Comparison of ENCODE assay signal across 8 cellular contexts in the genomic region with DNA sequence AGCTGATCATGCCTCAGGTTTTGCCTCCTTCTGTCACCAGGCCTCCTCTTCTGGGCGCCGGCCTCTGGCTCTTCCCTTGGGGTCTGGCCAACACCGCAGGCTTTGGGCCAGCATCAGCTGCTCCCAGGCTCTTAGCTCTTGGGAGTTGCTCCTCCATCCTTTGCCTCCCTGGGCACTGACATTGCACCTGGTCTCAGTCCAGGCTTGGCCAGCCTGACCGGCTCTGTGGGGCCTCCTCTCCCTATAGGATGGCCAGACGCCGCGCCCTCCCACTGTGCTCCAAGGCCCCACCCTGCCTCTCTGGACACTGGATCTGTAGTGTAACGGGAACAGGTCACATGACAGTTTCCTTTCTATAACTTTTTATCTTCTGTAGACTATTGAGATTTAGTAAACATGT. TPM values are rescaled to one million over a fixed set of nuclear protein-coding genes. Genes with fewer than 3 reads are reported as not detected.
DNase-seq lines count a peak whose midpoint lies in the region; ATAC-seq, FAIRE-seq and TF ChIP-seq lines count a peak whose summit lies in the region.
"Not testable (repeated sequence)": the region's sequence is repeated elsewhere in the genome, so short reads cannot be mapped to it uniquely, and the experiment has no call there.

No MANE protein-coding gene starts in this region.

- H3K4me2 ChIP-seq in GM23248 (ENCODE audit: unreplicated experiment); HepG2 (ENCODE audit: low read depth, low read length): not testable (repeated sequence)

- H3F3A ChIP-seq in GM23248 (ENCODE audit: insufficient read depth), result not testable (repeated sequence)

- H3K9ac ChIP-seq in GM23248; HepG2 (ENCODE audit: insufficient read depth, low read depth, low read length); skeletal muscle tissue (ENCODE audit: low read depth in 1 of 3, low read length in 3 of 3): not testable (repeated sequence)

- POLR2A ChIA-PET in HepG2 (lab: Yijun Ruan, JAX), result not testable (repeated sequence)

- WGBS in GM23248 (ENCODE audit: low coverage in 1 of 2, low lambda C conversion rate in 2 of 2, missing lambda C conversion rate in 2 of 2), 2 experiments, result 62 to 66% methylated on average over 8 of the region's 8 CpGs
- 89% methylated on average over 8 of the region's 8 CpGs for WGBS in HepG2 (ENCODE audit: low lambda C conversion rate)

- not testable (repeated sequence) for H3K4me3 Mint-ChIP-seq in T-helper 2 cell treated with Interferon-gamma antibody and Interleukin-4, amounts not matched to agents 5 μg/mL and 100 μg/mL, for 36 hours

- not testable (repeated sequence) for H3K4me3 ChIP-seq in GM23248; HepG2 (replicated peaks in 1 of 3; ENCODE audit: insufficient read depth in 1 of 3, low read depth in 2 of 3, low read length in 3 of 3); uterus
- peak overlapping the region in 1 of 3 donors; percentile 4 for H3K4me3 ChIP-seq in skeletal muscle tissue (ENCODE audit: low read length in 3 of 3)

- not testable (repeated sequence) for H3K27ac ChIP-seq in GM23248; HepG2 (ENCODE audit: extremely low read length, insufficient read depth, low read length)
- H3K27ac ChIP-seq in skeletal muscle tissue (ENCODE audit: low read depth, low read length) (peak overlapping the region; percentile 63), uterus (peak overlapping the region in 1 of 2 donors; percentile 8)

- not testable (repeated sequence) for H3K36me3 ChIP-seq in GM23248 (ENCODE audit: low read depth); HepG2 (replicated peaks in 1 of 2; ENCODE audit: control insufficient read depth in 1 of 2, insufficient read depth in 2 of 2, low read length in 2 of 2); skeletal muscle tissue (ENCODE audit: control insufficient read depth in 3 of 3, insufficient read depth in 3 of 3, low read length in 3 of 3); uterus

- peaks cover 25% of the 10 kb centered on the region for H3K36me3 Mint-ChIP-seq in T-helper 2 cell treated with Interferon-gamma antibody and Interleukin-4, amounts not matched to agents 5 μg/mL and 100 μg/mL, for 36 hours (ENCODE audit: low read depth)

- not testable (repeated sequence) for TF ChIP-seq RAD21 in HepG2 (CRISPR knock-in tag; IDR thresholded peaks at IDR 0.05)

- H3K27ac Mint-ChIP-seq in T-helper 2 cell treated with Interferon-gamma antibody and Interleukin-4, amounts not matched to agents 5 μg/mL and 100 μg/mL, for 36 hours, result peak overlapping the region; percentile 32

- not testable (repeated sequence) for TF ChIP-seq POLR2A in HepG2 (IDR thresholded peaks at IDR 0.05; ENCODE audit: insufficient read depth in 1 of 2, low read depth in 2 of 2, low read length in 2 of 2); uterus (IDR thresholded peaks at IDR 0.05)

- in situ Hi-C loops in GM23248 (cut with MboI); HepG2 (cut with HindIII; ENCODE audit: extremely low pct_ligation_motif_present, low pct_unique_long_range_greater_than_20kb): not testable (repeated sequence)

- BruUV-seq in HepG2 (replicated peaks; lab: Mats Ljungman, UMichigan), result not testable (repeated sequence)

- H4K20me1 ChIP-seq in GM23248 (ENCODE audit: insufficient read depth); HepG2 (ENCODE audit: insufficient read depth, low read length): not testable (repeated sequence)

- H3K9me3 ChIP-seq in GM23248 (ENCODE audit: low read depth); HepG2 (ENCODE audit: low read length); skeletal muscle tissue (ENCODE audit: control insufficient read depth in 3 of 3, low read length in 3 of 3); uterus: not testable (repeated sequence)

- ATAC-seq in Right ventricle myocardium inferior (peak; percentile 95), HepG2 (peak; percentile 54)

- not testable (repeated sequence) for H3K27me3 Mint-ChIP-seq in T-helper 2 cell treated with Interferon-gamma antibody and Interleukin-4, amounts not matched to agents 5 μg/mL and 100 μg/mL, for 36 hours (ENCODE audit: low read depth)

- H3K9me2 ChIP-seq in GM23248 (ENCODE audit: insufficient read depth), result not testable (repeated sequence)

- intact Hi-C loops in Right ventricle myocardium inferior (cut with DNase I); HepG2 (cut with micrococcal nuclease; ENCODE audit: unreplicated experiment); uterus (cut with DNase I; ENCODE audit: low total_unique reads): not testable (repeated sequence)

- H3K4me1 Mint-ChIP-seq in T-helper 2 cell treated with Interferon-gamma antibody and Interleukin-4, amounts not matched to agents 5 μg/mL and 100 μg/mL, for 36 hours (ENCODE audit: low read depth), result peaks cover 13% of the 10 kb centered on the region

- not testable (repeated sequence) for H3K4me1 ChIP-seq in GM23248 (ENCODE audit: insufficient read depth); HepG2 (ENCODE audit: insufficient read depth, low read length); uterus
- H3K4me1 ChIP-seq in skeletal muscle tissue (ENCODE audit: control insufficient read depth in 3 of 3, insufficient read depth in 3 of 3, low read length in 3 of 3), result peaks cover 17 to 61% (median 47%) of the 10 kb centered on the region in 3 donors

- FAIRE-seq in HepG2 (lab: Jason Lieb, UNC), result not testable (repeated sequence)

- TF ChIP-seq CTCF in HepG2 (CRISPR knock-in tag; IDR thresholded peaks at IDR 0.05); uterus (IDR thresholded peaks at IDR 0.05): not testable (repeated sequence)

- not testable (repeated sequence) for TF ChIP-seq EP300 in HepG2 (IDR thresholded peaks at IDR 0.05; ENCODE audit: low read depth in 2 of 2, low read length in 2 of 2); HepG2 (CRISPR knock-in tag; IDR thresholded peaks at IDR 0.05; ENCODE audit: borderline replicate concordance)

- H2AFZ ChIP-seq in GM23248; HepG2 (ENCODE audit: low read length): not testable (repeated sequence)

- CTCF ChIA-PET in HepG2 (lab: Yijun Ruan, JAX; ENCODE audit: low intra/inter-chr PET ratio, low total read pairs), result not testable (repeated sequence)

- not testable (repeated sequence) for H3K9me3 Mint-ChIP-seq in T-helper 2 cell treated with Interferon-gamma antibody and Interleukin-4, amounts not matched to agents 5 μg/mL and 100 μg/mL, for 36 hours

- DNase-seq in GM23248, result peak; percentile 19
- DNase-seq in T-helper 2 cell treated with Interferon-gamma antibody and Interleukin-4, amounts not matched to agents 5 μg/mL and 100 μg/mL, for 36 hours (ENCODE audit: low spot score), result not testable (repeated sequence)
- DNase-seq in cerebellum (ENCODE audit: low spot score), result peak; percentile 59
- peak; percentile 89 for DNase-seq in Right ventricle myocardium inferior (ENCODE audit: missing footprints)
- peak; percentile 9 for DNase-seq in HepG2 (ENCODE audit: low spot score)
- DNase-seq in nucleus accumbens (lab: John Stamatoyannopoulos, UW), result peak in 36 of 56 donors; percentile 6 to 67 (median 30)
- peak; percentile 50 to 67 for DNase-seq in uterus

- peaks cover 92% of the 10 kb centered on the region for H3K79me2 ChIP-seq in GM23248 (ENCODE audit: insufficient read depth)
- H3K79me2 ChIP-seq in HepG2 (ENCODE audit: insufficient read depth, low read length), result peaks cover 26% of the 10 kb centered on the region

- H3K27me3 ChIP-seq in GM23248 (replicated peaks; ENCODE audit: insufficient read depth); HepG2 (ENCODE audit: control insufficient read depth in 1 of 2, insufficient read depth in 2 of 2, low read length in 2 of 2); skeletal muscle tissue (ENCODE audit: control insufficient read depth in 3 of 3, insufficient read depth in 3 of 3, low read length in 3 of 3); uterus: not testable (repeated sequence)

RNA-seq across cellular contexts. Expression of gene FAM120AOS, which starts 57.8 kb away (rescaled TPM):
- 36.6 and 42.1 TPM in 2 replicates for total RNA-seq in GM23248 (2014; rRNA removed; shearing (Covaris generic))
- polyA plus RNA-seq in GM23248 (2016; fragmentation: Nextera tagmentation; extraction: Ambion mirVana) (43.4 and 45.5 TPM in 2 replicates), HepG2 (2011; rRNA removed) (23.8 and 28.2 TPM in 2 replicates)
- total RNA-seq in cerebellum (24.7 TPM), Right ventricle myocardium inferior (28.4 TPM), HepG2 (2016; rRNA removed; fragmentation: Illumina TruSeq; extraction: Trizol) (32.0 and 34.6 TPM in 2 replicates), skeletal muscle tissue (24.5 TPM), uterus (10 to 100 TPM in 3 of 4 donors, 1 to 10 TPM in 1; 8.5 to 45.2 (median 39.1) TPM)
- 63.1 and 65.2 TPM in 2 replicates for total RNA-seq in HepG2 (2016; cell fraction: cytosol; rRNA removed; fragmentation: Illumina TruSeq; extraction: Trizol; ENCODE audit: low read depth)
- total RNA-seq in HepG2 (2016; cell fraction: insoluble cytoplasmic fraction; rRNA removed; fragmentation: Illumina TruSeq; extraction: Trizol), result 30.3 and 34.1 TPM in 2 replicates
- total RNA-seq in HepG2 (2016; cell fraction: membrane; rRNA removed; fragmentation: Illumina TruSeq; extraction: Trizol), result 105 and 109 TPM in 2 replicates
- total RNA-seq in HepG2 (2016; cell fraction: nucleus; rRNA removed; fragmentation: Illumina TruSeq; extraction: Trizol), result 19.5 and 23.6 TPM in 2 replicates
- 19.2 and 21.3 TPM in 2 replicates for polyA plus RNA-seq in HepG2 (2011; cell fraction: cytosol; rRNA removed)
- polyA plus RNA-seq in HepG2 (2011; cell fraction: nucleus; rRNA removed), result 13.3 and 17.0 TPM in 2 replicates
- polyA plus RNA-seq in HepG2 (2012), result 16.2 and 23.6 TPM in 2 replicates
- 84.3 and 93.9 TPM in 2 replicates for polyA plus RNA-seq in HepG2 (2016; cell fraction: cytosol; fragmentation: Illumina TruSeq; extraction: Trizol; ENCODE audit: low read depth)
- polyA plus RNA-seq in HepG2 (2016; cell fraction: insoluble cytoplasmic fraction; fragmentation: Illumina TruSeq; extraction: Trizol; ENCODE audit: low read depth), result 36.9 and 39.3 TPM in 2 replicates
- 109 and 110 TPM in 2 replicates for polyA plus RNA-seq in HepG2 (2016; cell fraction: membrane; fragmentation: Illumina TruSeq; extraction: Trizol; ENCODE audit: low read depth)
- 28.1 and 30.4 TPM in 2 replicates for polyA plus RNA-seq in HepG2 (2016; cell fraction: nucleus; fragmentation: Illumina TruSeq; extraction: Trizol; ENCODE audit: insufficient read depth, low read depth)
- polyA minus RNA-seq in HepG2 (2011; rRNA and poly(A)+ RNA removed; ENCODE audit: low replicate concordance), result 19.7 and 40.4 TPM in 2 replicates
- 12.2 and 13.4 TPM in 2 replicates for polyA minus RNA-seq in HepG2 (2011; cell fraction: cytosol; rRNA and poly(A)+ RNA removed)
- 30.3 and 39.2 TPM in 2 replicates for polyA minus RNA-seq in HepG2 (2011; cell fraction: nucleus; rRNA and poly(A)+ RNA removed)

RNA-seq across cellular contexts. Expression of gene FAM120A, which starts 59.7 kb away (rescaled TPM):
- total RNA-seq in GM23248 (2014; rRNA removed; shearing (Covaris generic)), result 90.5 and 101 TPM in 2 replicates
- 28.9 and 29.3 TPM in 2 replicates for polyA plus RNA-seq in GM23248 (2016; fragmentation: Nextera tagmentation; extraction: Ambion mirVana)
- total RNA-seq in cerebellum, result 72.9 TPM
- total RNA-seq in Right ventricle myocardium inferior, result 94.1 TPM
- 41.3 and 41.8 TPM in 2 replicates for total RNA-seq in HepG2 (2016; rRNA removed; fragmentation: Illumina TruSeq; extraction: Trizol)
- 99.4 and 110 TPM in 2 replicates for total RNA-seq in HepG2 (2016; cell fraction: cytosol; rRNA removed; fragmentation: Illumina TruSeq; extraction: Trizol; ENCODE audit: low read depth)
- 34.8 and 42.4 TPM in 2 replicates for total RNA-seq in HepG2 (2016; cell fraction: insoluble cytoplasmic fraction; rRNA removed; fragmentation: Illumina TruSeq; extraction: Trizol)
- total RNA-seq in HepG2 (2016; cell fraction: membrane; rRNA removed; fragmentation: Illumina TruSeq; extraction: Trizol), result 53.4 and 57.8 TPM in 2 replicates
- 46.0 and 59.3 TPM in 2 replicates for total RNA-seq in HepG2 (2016; cell fraction: nucleus; rRNA removed; fragmentation: Illumina TruSeq; extraction: Trizol)
- polyA plus RNA-seq in HepG2 (2011; rRNA removed), result 39.2 and 44.4 TPM in 2 replicates
- 26.9 and 28.9 TPM in 2 replicates for polyA plus RNA-seq in HepG2 (2011; cell fraction: cytosol; rRNA removed)
- polyA plus RNA-seq in HepG2 (2011; cell fraction: nucleus; rRNA removed), result 51.5 and 59.5 TPM in 2 replicates
- 31.6 and 31.7 TPM in 2 replicates for polyA plus RNA-seq in HepG2 (2012)
- polyA plus RNA-seq in HepG2 (2016; cell fraction: cytosol; fragmentation: Illumina TruSeq; extraction: Trizol; ENCODE audit: low read depth), result 9.1 and 10.0 TPM in 2 replicates
- 45.9 and 57.3 TPM in 2 replicates for polyA plus RNA-seq in HepG2 (2016; cell fraction: insoluble cytoplasmic fraction; fragmentation: Illumina TruSeq; extraction: Trizol; ENCODE audit: low read depth)
- polyA plus RNA-seq in HepG2 (2016; cell fraction: membrane; fragmentation: Illumina TruSeq; extraction: Trizol; ENCODE audit: low read depth), result 27.2 and 34.6 TPM in 2 replicates
- polyA plus RNA-seq in HepG2 (2016; cell fraction: nucleus; fragmentation: Illumina TruSeq; extraction: Trizol; ENCODE audit: insufficient read depth, low read depth), result 71.5 and 73.7 TPM in 2 replicates
- polyA minus RNA-seq in HepG2 (2011; rRNA and poly(A)+ RNA removed; ENCODE audit: low replicate concordance), result 98.1 and 226 TPM in 2 replicates
- 69.2 and 72.5 TPM in 2 replicates for polyA minus RNA-seq in HepG2 (2011; cell fraction: cytosol; rRNA and poly(A)+ RNA removed)
- polyA minus RNA-seq in HepG2 (2011; cell fraction: nucleus; rRNA and poly(A)+ RNA removed), result 102 and 129 TPM in 2 replicates
- 111 TPM for total RNA-seq in skeletal muscle tissue
- total RNA-seq in uterus, result 100 to 1,000 TPM in 2 of 4 donors, 10 to 100 TPM in 2; 36.8 to 110 (median 103) TPM
